23 cellular contexts compared by ENCODE assay signal in the genomic region with DNA sequence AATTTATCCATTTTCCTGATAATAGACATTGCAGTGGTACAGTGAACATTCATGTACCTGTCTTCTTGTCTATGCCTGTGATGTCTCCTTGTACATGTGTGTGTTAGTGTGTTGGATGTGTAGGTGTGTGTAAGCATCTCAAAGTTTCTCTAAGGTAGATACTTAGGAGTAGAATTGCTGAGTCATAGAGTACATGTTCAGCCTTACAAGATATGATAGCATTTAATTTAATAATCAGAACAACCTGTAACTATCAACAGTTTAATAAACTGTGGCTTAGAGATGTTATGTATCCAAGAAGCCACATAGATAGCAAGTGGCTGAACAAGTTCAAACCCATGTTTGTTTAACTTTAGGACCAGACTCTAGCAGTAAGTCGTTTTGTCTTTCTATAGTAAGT. TPM values are rescaled to one million over a fixed set of nuclear protein-coding genes. Genes with fewer than 3 reads are reported as not detected.
DNase-seq lines count a peak whose midpoint lies in the region; ATAC-seq, FAIRE-seq and TF ChIP-seq lines count a peak whose summit lies in the region.
"Had no signal": no experiment of that assay in that cellular context is flagged by ENCODE, and none has a peak within 500 bp of the region (broad histone marks: within the 10 kb centered on the region; RNA-seq: fewer than 3 reads in every experiment).

No MANE protein-coding gene starts in this region.

- no peaks in the 10 kb centered on the region for H3F3A ChIP-seq in PC-9 (ENCODE audit: insufficient read depth, low read depth)

- no peak for TF ChIP-seq POLR2A in K562 (conservative IDR thresholded peaks at IDR 0.05)

- H3K4me3 Mint-ChIP-seq in activated naive CD8-positive, alpha-beta T cell = no peak overlapping the region
- H3K4me3 Mint-ChIP-seq in activated naive CD8-positive, alpha-beta T cell treated with anti-CD3 and anti-CD28 coated beads for 36 hours = no peak overlapping the region
- no peak overlapping the region for H3K4me3 Mint-ChIP-seq in stimulated activated naive B cell treated with anti-CD40 and anti-IgM and Interleukin-4, amounts not matched to agents 10 μg/mL and 1 μg/mL and 100 μg/mL, for 72 hours
- no peak overlapping the region for H3K4me3 Mint-ChIP-seq in T-cell
- H3K4me3 Mint-ChIP-seq: B cell had no signal

- H4K20me1 ChIP-seq in PC-9 (ENCODE audit: insufficient read depth) (no peaks in the 10 kb centered on the region), K562 (replicated peaks; ENCODE audit: control insufficient read depth, insufficient read depth, low read length) (no peaks in the 10 kb centered on the region)

- H3K9me3 ChIP-seq in PC-9 (ENCODE audit: insufficient read depth, low read depth) (no peaks in the 10 kb centered on the region), K562 (replicated peaks; ENCODE audit: control insufficient read depth, insufficient read depth, low read depth, low read length) (no peaks in the 10 kb centered on the region)
- H3K9me3 ChIP-seq: SK-N-SH had no signal

- 44% methylated on average over 1 of the region's 1 CpG for WGBS in K562 (ENCODE audit: insufficient coverage, low coverage, missing lambda C conversion rate)

- no peaks in the 10 kb centered on the region for H3K9me2 ChIP-seq in PC-9 (ENCODE audit: insufficient read depth)
- H3K9me2 ChIP-seq: SK-N-SH had no signal

- no peak for FAIRE-seq in K562 (lab: Jason Lieb, UNC)
- FAIRE-seq: GM12892 had no signal

- no peaks in the 10 kb centered on the region for H3K36me3 ChIP-seq in PC-9 (ENCODE audit: low read depth)
- peaks cover 16% of the 10 kb centered on the region; the same call in 2 of the 3 replicates for H3K36me3 ChIP-seq in K562 (ENCODE audit: control insufficient read depth, insufficient read depth, low read length)

- TF ChIP-seq EP300 in K562 (IDR thresholded peaks at IDR 0.05; ENCODE audit: low read length) = no peak

- TF ChIP-seq CTCF in PC-9 (conservative IDR thresholded peaks at IDR 0.05) (no peak), K562 (IDR thresholded peaks at IDR 0.05 in 2 of 3, conservative IDR thresholded peaks at IDR 0.05 in 1 of 3; ENCODE audit: insufficient read depth in 2 of 3, low read depth in 1 of 3, low read length in 3 of 3) (no peak)

- no peaks in the 10 kb centered on the region for H3K79me2 ChIP-seq in PC-9 (ENCODE audit: low read depth)
- H3K79me2 ChIP-seq in K562 (ENCODE audit: control insufficient read depth, insufficient read depth, low read length) = peaks cover 91% of the 10 kb centered on the region

- POLR2A ChIA-PET in PC-9 (lab: Charles Lee; ENCODE audit: unreplicated experiment) (no interaction called here), K562 (lab: Yijun Ruan, JAX) (interaction anchor here (0.6 to 1.9 kb wide), 6 partner anchors 9 to 23 kb away, joined by 3 to 8 read pairs (median 6); no protein-coding TSS in a partner anchor), T-cell (lab: Charles Lee) (no interaction called here)

- H2AFZ ChIP-seq in PC-9 (no peak overlapping the region; the same call in 1 of the 2 replicates), K562 (ENCODE audit: low read depth, low read length) (no peak overlapping the region)

- no peak overlapping the region for H3K9ac ChIP-seq in K562 (ENCODE audit: insufficient read depth in 1 of 2, low read depth in 2 of 2, low read length in 2 of 2)
- H3K9ac ChIP-seq: SK-N-SH had no signal

- peak overlapping the region; percentile 80 for H3K27ac Mint-ChIP-seq in activated naive CD8-positive, alpha-beta T cell
- no peak overlapping the region for H3K27ac Mint-ChIP-seq in activated naive CD8-positive, alpha-beta T cell treated with anti-CD3 and anti-CD28 coated beads for 36 hours
- H3K27ac Mint-ChIP-seq in stimulated activated naive B cell treated with anti-CD40 and anti-IgM and Interleukin-4, amounts not matched to agents 10 μg/mL and 1 μg/mL and 100 μg/mL, for 72 hours = peak overlapping the region; percentile 16
- H3K27ac Mint-ChIP-seq in T-cell = peak overlapping the region in 1 of 2 donors; percentile 1

- BruUV-seq in PC-9 (replicated peaks; lab: Mats Ljungman, UMichigan) (no TSS peak), K562 (replicated peaks; lab: Mats Ljungman, UMichigan) (no TSS peak)

- in situ Hi-C loops in K562 (cut with MboI) = no loop called here

- CTCF ChIA-PET in PC-9 (lab: Charles Lee) = no interaction called here
- CTCF ChIA-PET in K562 (lab: Yijun Ruan, JAX; ENCODE audit: low intra/inter-chr PET ratio) = no interaction called here
- CTCF ChIA-PET in T-cell (lab: Charles Lee) = no interaction called here

- no peaks in the 10 kb centered on the region for H3K9me3 Mint-ChIP-seq in activated naive CD8-positive, alpha-beta T cell (ENCODE audit: low read depth)
- H3K9me3 Mint-ChIP-seq in activated naive CD8-positive, alpha-beta T cell treated with anti-CD3 and anti-CD28 coated beads for 36 hours = no peaks in the 10 kb centered on the region
- H3K9me3 Mint-ChIP-seq in stimulated activated naive B cell treated with anti-CD40 and anti-IgM and Interleukin-4, amounts not matched to agents 10 μg/mL and 1 μg/mL and 100 μg/mL, for 72 hours = no peaks in the 10 kb centered on the region
- H3K9me3 Mint-ChIP-seq in T-cell = no peaks in the 10 kb centered on the region

- ATAC-seq in K562 (peak; percentile 58; the same call in 2 of the 3 replicates), HG03378 (IDR thresholded peaks at IDR 0.05; ENCODE audit: unreplicated experiment) (no peak), T-cell (replicated peaks in 1 of 4) (no peak)
- ATAC-seq in stimulated activated naive B cell treated with anti-CD40 and anti-IgM and Interleukin-4, amounts not matched to agents 10 μg/mL and 1 μg/mL and 100 μg/mL, for 72 hours (replicated peaks) = no peak
- ATAC-seq: HCT116, PC-3 had no signal

- H3K4me2 ChIP-seq in PC-9 (no peak overlapping the region), K562 (ENCODE audit: insufficient read depth, low read length) (no peak overlapping the region)
- H3K4me2 ChIP-seq: SK-N-SH had no signal

- H3K27me3 Mint-ChIP-seq in activated naive CD8-positive, alpha-beta T cell = no peaks in the 10 kb centered on the region
- no peaks in the 10 kb centered on the region for H3K27me3 Mint-ChIP-seq in activated naive CD8-positive, alpha-beta T cell treated with anti-CD3 and anti-CD28 coated beads for 36 hours
- H3K27me3 Mint-ChIP-seq in stimulated activated naive B cell treated with anti-CD40 and anti-IgM and Interleukin-4, amounts not matched to agents 10 μg/mL and 1 μg/mL and 100 μg/mL, for 72 hours = no peaks in the 10 kb centered on the region
- no peaks in the 10 kb centered on the region for H3K27me3 Mint-ChIP-seq in T-cell
- H3K27me3 Mint-ChIP-seq: B cell had no signal

- no peak for TF ChIP-seq RAD21 in K562 (CRISPR knock-in tag; conservative IDR thresholded peaks at IDR 0.05 in 1 of 2, IDR thresholded peaks at IDR 0.05 in 1 of 2)

- H3K27me3 ChIP-seq in PC-9 (ENCODE audit: insufficient read depth, low read depth) = no peaks in the 10 kb centered on the region
- H3K27me3 ChIP-seq in K562 (ENCODE audit: control insufficient read depth in 2 of 2, insufficient read depth in 2 of 2, low read length in 2 of 2) = no peaks in the 10 kb centered on the region

- no peak overlapping the region for H3K4me3 ChIP-seq in PC-9
- no peak overlapping the region for H3K4me3 ChIP-seq in K562

- H3K27ac ChIP-seq in PC-9 (0 out of 2 replicates have a peak overlapping the region, but pooled peaks have one; percentile 9), K562 (ENCODE audit: extremely low read depth, low read depth, low read length) (peak overlapping the region; percentile 57; the same call in 1 of the 3 replicates)
- H3K27ac ChIP-seq: RWPE1 had no signal

- peaks cover 59% of the 10 kb centered on the region for H3K4me1 Mint-ChIP-seq in activated naive CD8-positive, alpha-beta T cell (ENCODE audit: low read depth)
- H3K4me1 Mint-ChIP-seq in activated naive CD8-positive, alpha-beta T cell treated with anti-CD3 and anti-CD28 coated beads for 36 hours = peaks cover 22% of the 10 kb centered on the region
- peaks cover 10 to 30% of the 10 kb centered on the region in 2 donors for H3K4me1 Mint-ChIP-seq in stimulated activated naive B cell treated with anti-CD40 and anti-IgM and Interleukin-4, amounts not matched to agents 10 μg/mL and 1 μg/mL and 100 μg/mL, for 72 hours
- H3K4me1 Mint-ChIP-seq in T-cell = peaks cover 74 to 76% (median 75%) of the 10 kb centered on the region in 3 donors

- peaks cover 6% of the 10 kb centered on the region for H3K36me3 Mint-ChIP-seq in activated naive CD8-positive, alpha-beta T cell
- peaks cover 2% of the 10 kb centered on the region for H3K36me3 Mint-ChIP-seq in activated naive CD8-positive, alpha-beta T cell treated with anti-CD3 and anti-CD28 coated beads for 36 hours
- peaks cover 0 to 12% of the 10 kb centered on the region in 2 donors for H3K36me3 Mint-ChIP-seq in stimulated activated naive B cell treated with anti-CD40 and anti-IgM and Interleukin-4, amounts not matched to agents 10 μg/mL and 1 μg/mL and 100 μg/mL, for 72 hours
- H3K36me3 Mint-ChIP-seq in T-cell = peaks cover 11% of the 10 kb centered on the region

- H3K9me1 ChIP-seq in K562 (ENCODE audit: control insufficient read depth, insufficient read depth, low read length) = no peaks in the 10 kb centered on the region

- intact Hi-C loops in PC-9 (cut with micrococcal nuclease; ENCODE audit: unreplicated experiment) = no loop called here
- intact Hi-C loops in K562 (cut with micrococcal nuclease) = no loop called here

- no peak for DNase-seq in activated naive CD8-positive, alpha-beta T cell treated with anti-CD3 and anti-CD28 coated beads for 36 hours
- DNase-seq in PC-9 = no peak
- no peak for DNase-seq in K562 (ENCODE audit: extremely low read depth in 1 of 4, low spot score in 3 of 4)
- DNase-seq in stimulated activated naive B cell treated with anti-CD40 and anti-IgM and Interleukin-4, amounts not matched to agents 10 μg/mL and 1 μg/mL and 100 μg/mL, for 72 hours = no peak
- no peak for DNase-seq in T-cell
- DNase-seq in HUDEP-2 (lab: John Stamatoyannopoulos, UW; ENCODE audit: unreplicated experiment in 76 of 76) = no peak
- DNase-seq: DND-41, GOT3, KBM-7, MM.1S, NCI-H1048, NCI-H1417 treated with DMSO at 0.1 percent for 48 hours, NCI-H187, NCI-H526 treated with DMSO at 0.1 percent for 48 hours, PC-3, SHP77 treated with DMSO at 0.1 percent for 48 hours had no signal

- H3K4me1 ChIP-seq in PC-9 (replicated peaks; ENCODE audit: insufficient read depth) (no peaks in the 10 kb centered on the region), K562 (replicated peaks in 1 of 2; ENCODE audit: control insufficient read depth in 2 of 2, insufficient read depth in 2 of 2, low read length in 2 of 2) (peaks cover 6 to 7% of the 10 kb centered on the region in 2 experiments; a peak in 3 of 5 replicates)

RNA-seq across cellular contexts. Expression of a gene that starts 35.6 kb away (rescaled TPM):
- 10 to 100 TPM; 77.1 to 86.7 TPM for total RNA-seq in activated naive CD8-positive, alpha-beta T cell treated with anti-CD3 and anti-CD28 coated beads for 36 hours
- total RNA-seq in PC-9 (2021) = 36.0 and 42.2 TPM in 2 replicates
- 277 and 637 TPM in 2 replicates for total RNA-seq in K562 (2011; cell fraction: chromatin; rRNA removed; ENCODE audit: low replicate concordance)
- total RNA-seq in K562 (2011; cell fraction: nucleolus; rRNA removed) = 152 and 208 TPM in 2 replicates
- 354 and 569 TPM in 2 replicates for total RNA-seq in K562 (2011; cell fraction: nucleoplasm; rRNA removed)
- total RNA-seq in K562 (2014; rRNA removed) = 141 and 146 TPM in 2 replicates
- total RNA-seq in K562 (2014; rRNA removed; fragmentation: Illumina TruSeq; extraction: Trizol) = 169 and 175 TPM in 2 replicates
- total RNA-seq in K562 (2015; rRNA removed; fragmentation: Illumina TruSeq; extraction: Trizol) = 186 and 188 TPM in 2 replicates
- 141 and 147 TPM in 2 replicates for total RNA-seq in K562 (2021)
- 185 and 213 TPM in 2 replicates for polyA plus RNA-seq in K562 (2011; rRNA removed)
- 72.3 and 123 TPM in 2 replicates for polyA plus RNA-seq in K562 (2011; cell fraction: cytosol; rRNA removed)
- polyA plus RNA-seq in K562 (2011; cell fraction: nucleus; rRNA removed) = 68.9 and 82.0 TPM in 2 replicates
- 89.0 and 98.6 TPM in 2 replicates for polyA plus RNA-seq in K562 (2012)
- polyA plus RNA-seq in K562 (2014; fragmentation: Illumina TruSeq; extraction: Trizol) = 150 and 201 TPM in 2 replicates
- 1 to 10 TPM; 3.7 to 7.0 TPM for polyA plus RNA-seq in K562 (2014; fragmentation: Nextera tagmentation; extraction: Ambion mirVana)
- 105 and 123 TPM in 2 replicates for polyA plus RNA-seq in K562 (2014; rRNA removed)
- 313 and 341 TPM in 2 replicates for polyA minus RNA-seq in K562 (2011; rRNA and poly(A)+ RNA removed)
- 113 and 123 TPM in 2 replicates for polyA minus RNA-seq in K562 (2011; cell fraction: cytosol; rRNA and poly(A)+ RNA removed)
- 54.0 and 104 TPM in 2 replicates for polyA minus RNA-seq in K562 (2011; cell fraction: nucleus; rRNA and poly(A)+ RNA removed)
- 100 to 1,000 TPM; 199 to 257 (median 241) TPM for total RNA-seq in T-cell
